ENCODE assay signal across 8 cellular contexts in genomic region chr19:56566904-56567273, GRCh38. TPM values are rescaled to one million over a fixed set of nuclear protein-coding genes. Genes with fewer than 3 reads are reported as not detected.
DNase-seq lines count a peak whose midpoint lies in the region; ATAC-seq and TF ChIP-seq lines count a peak whose summit lies in the region.

No MANE protein-coding gene starts in this region.

- H3K27me3 Mint-ChIP-seq in activated naive CD4-positive, alpha-beta T cell treated with anti-CD3 and anti-CD28 coated beads, Interleukin-2, amount 50 U/mL, for 24 hours: no peaks in the 10 kb centered on the region

- H3K36me3 ChIP-seq in left ventricle myocardium inferior: peaks cover 77% of the 10 kb centered on the region

- TF ChIP-seq CTCF in left ventricle myocardium inferior (IDR thresholded peaks at IDR 0.05; ENCODE audit: borderline replicate concordance) (no peak), retinal pigment epithelial cell (conservative IDR thresholded peaks at IDR 0.05; ENCODE audit: low read depth, low read length) (no peak)

- peak overlapping the region; percentile 73 for H3K27ac Mint-ChIP-seq in activated naive CD4-positive, alpha-beta T cell treated with anti-CD3 and anti-CD28 coated beads, Interleukin-2, amount 50 U/mL, for 24 hours

- intact Hi-C loops in left ventricle myocardium inferior (cut with micrococcal nuclease): no loop called here

- H3K4me3 ChIP-seq in left ventricle myocardium inferior: peak overlapping the region; percentile 96
- H3K4me3 ChIP-seq in retinal pigment epithelial cell (ENCODE audit: low read length): peak overlapping the region; percentile 94

- ATAC-seq in HG02763 (IDR thresholded peaks at IDR 0.05; ENCODE audit: unreplicated experiment): peak; percentile 31

- DNase-seq in NCI-H1092 (lab: John Stamatoyannopoulos, UW): peak; percentile 0
- DNase-seq in NCI-H1092 treated with DMSO at 0.1 percent for 48 hours (lab: John Stamatoyannopoulos, UW): no peak
- DNase-seq in NCI-H510A (lab: John Stamatoyannopoulos, UW): peak; percentile 8
- DNase-seq in left ventricle myocardium inferior: peak; percentile 67
- DNase-seq in retinal pigment epithelial cell (ENCODE audit: low read depth): peak; percentile 3
- DNase-seq in NCI-H2107 (lab: John Stamatoyannopoulos, UW): no peak

- H3K27ac ChIP-seq in left ventricle myocardium inferior (replicated peaks): peak overlapping the region; percentile 95

- H3K4me3 Mint-ChIP-seq in activated naive CD4-positive, alpha-beta T cell treated with anti-CD3 and anti-CD28 coated beads, Interleukin-2, amount 50 U/mL, for 24 hours: peak overlapping the region; percentile 96

- H3K9me3 ChIP-seq in left ventricle myocardium inferior (replicated peaks): peaks cover 89% of the 10 kb centered on the region

- H3K36me3 Mint-ChIP-seq in activated naive CD4-positive, alpha-beta T cell treated with anti-CD3 and anti-CD28 coated beads, Interleukin-2, amount 50 U/mL, for 24 hours: peaks cover 51% of the 10 kb centered on the region

- H3K4me1 ChIP-seq in left ventricle myocardium inferior: peaks cover 23% of the 10 kb centered on the region

- peaks cover 16% of the 10 kb centered on the region for H3K4me1 Mint-ChIP-seq in activated naive CD4-positive, alpha-beta T cell treated with anti-CD3 and anti-CD28 coated beads, Interleukin-2, amount 50 U/mL, for 24 hours

- H3K9me3 Mint-ChIP-seq in activated naive CD4-positive, alpha-beta T cell treated with anti-CD3 and anti-CD28 coated beads, Interleukin-2, amount 50 U/mL, for 24 hours: peaks cover 24% of the 10 kb centered on the region

- H3K27me3 ChIP-seq in left ventricle myocardium inferior (ENCODE audit: low read depth): no peaks in the 10 kb centered on the region

RNA-seq across cellular contexts. Expression of gene ZNF470, which starts 0.4 kb away (rescaled TPM):
- total RNA-seq in left ventricle myocardium inferior: 4.3 TPM

RNA-seq across cellular contexts. Expression of gene ZFP28, which starts 28.1 kb away (rescaled TPM):
- total RNA-seq in left ventricle myocardium inferior: 6.0 TPM

RNA-seq across cellular contexts. Expression of gene ZNF71, which starts 28.2 kb away (rescaled TPM):
- 5.8 TPM for total RNA-seq in left ventricle myocardium inferior

RNA-seq across cellular contexts. Expression of gene ZNF471, which starts 59.2 kb away (rescaled TPM):
- 6.9 TPM for total RNA-seq in left ventricle myocardium inferior

Comparison
In these comparisons a context has a peak if more than half of its experiments do, and no peak if none do; other contexts are left out.
1. DNase-seq: peak in NCI-H1092 (single experiment), NCI-H510A (single experiment), left ventricle myocardium inferior (single experiment) and retinal pigment epithelial cell (single experiment); none in NCI-H1092 treated with DMSO at 0.1 percent for 48 hours (single experiment) and NCI-H2107 (single experiment).